ENCODE assay signal across 10 cellular contexts in genomic region chr3:58116985-58117384, GRCh38.
DNase-seq lines count a peak whose midpoint lies in the region; ATAC-seq, FAIRE-seq and TF ChIP-seq lines count a peak whose summit lies in the region.
"Had no signal": no experiment of that assay in that cellular context is flagged by ENCODE, and none has a peak within 500 bp of the region (broad histone marks: within the 10 kb centered on the region; RNA-seq: fewer than 3 reads in every experiment).

No MANE protein-coding gene starts in this region.

- H3K4me1 ChIP-seq in CD4-positive, CD25-positive, alpha-beta regulatory T cell (ENCODE audit: control insufficient read depth, insufficient read depth, low read length, poor library complexity, severe bottlenecking), result peaks cover 34% of the 10 kb centered on the region
- H3K4me1 ChIP-seq in parathyroid adenoma, result peaks cover 57% of the 10 kb centered on the region

- no peak overlapping the region for H2AFZ ChIP-seq in parathyroid adenoma

- peak overlapping the region in 1 of 4 donors; percentile 49 for H3K4me3 Mint-ChIP-seq in CD4-positive, CD25-positive, alpha-beta regulatory T cell
- H3K4me3 Mint-ChIP-seq in effector memory CD8-positive, alpha-beta T cell, result no peak overlapping the region

- H3K9ac ChIP-seq in parathyroid adenoma, result no peak overlapping the region

- H3K9me3 Mint-ChIP-seq in CD4-positive, CD25-positive, alpha-beta regulatory T cell, result no peaks in the 10 kb centered on the region
- no peaks in the 10 kb centered on the region for H3K9me3 Mint-ChIP-seq in effector memory CD8-positive, alpha-beta T cell

- H3K27me3 Mint-ChIP-seq in CD4-positive, CD25-positive, alpha-beta regulatory T cell, result no peaks in the 10 kb centered on the region
- H3K27me3 Mint-ChIP-seq in effector memory CD8-positive, alpha-beta T cell, result no peaks in the 10 kb centered on the region

- no peaks in the 10 kb centered on the region for H3K79me2 ChIP-seq in parathyroid adenoma

- ATAC-seq in CD4-positive, CD25-positive, alpha-beta regulatory T cell (ENCODE audit: low read depth in 2 of 2), result no peak
- ATAC-seq in HG02840 (IDR thresholded peaks at IDR 0.05; ENCODE audit: low FRiP score, unreplicated experiment), result peak; percentile 12
- no peak for ATAC-seq in effector memory CD8-positive, alpha-beta T cell (replicated peaks)
- no peak for ATAC-seq in GM21737 (IDR thresholded peaks at IDR 0.05; ENCODE audit: unreplicated experiment)

- no peak for DNase-seq in CD4-positive, CD25-positive, alpha-beta regulatory T cell
- no peak for DNase-seq in effector memory CD8-positive, alpha-beta T cell
- DNase-seq in H54 (ENCODE audit: insufficient read length, low spot score), result no peak
- no peak for DNase-seq in GM19240 (ENCODE audit: insufficient read length, low spot score)
- no peak for DNase-seq in activated T-cell treated with anti-CD3 and anti-CD28 coated beads, Interleukin-2, amount 50 U/mL, for 1 hour
- DNase-seq: DMS53, NCI-H510A had no signal

- H3K27me3 ChIP-seq in CD4-positive, CD25-positive, alpha-beta regulatory T cell (ENCODE audit: control insufficient read depth, insufficient read depth, low read length), result no peaks in the 10 kb centered on the region
- H3K27me3 ChIP-seq in parathyroid adenoma (ENCODE audit: control insufficient read depth, insufficient read depth, low read length), result no peaks in the 10 kb centered on the region

- H3K4me3 ChIP-seq in CD4-positive, CD25-positive, alpha-beta regulatory T cell (ENCODE audit: low read depth, low read length), result no peak overlapping the region
- no peak overlapping the region for H3K4me3 ChIP-seq in parathyroid adenoma (ENCODE audit: low read depth, low read length)

- no peaks in the 10 kb centered on the region for H3K9me3 ChIP-seq in CD4-positive, CD25-positive, alpha-beta regulatory T cell (ENCODE audit: control insufficient read depth in 2 of 2, low read length in 2 of 2)
- no peaks in the 10 kb centered on the region for H3K9me3 ChIP-seq in parathyroid adenoma (ENCODE audit: control insufficient read depth, low read length)

- H3K27ac ChIP-seq in CD4-positive, CD25-positive, alpha-beta regulatory T cell (ENCODE audit: insufficient read depth, low read length, poor library complexity, severe bottlenecking), result peak overlapping the region; percentile 71
- no peak overlapping the region for H3K27ac ChIP-seq in parathyroid adenoma

- peak overlapping the region; percentile 43 to 97 (median 93) for H3K27ac Mint-ChIP-seq in CD4-positive, CD25-positive, alpha-beta regulatory T cell
- peak overlapping the region; percentile 59 to 94 for H3K27ac Mint-ChIP-seq in effector memory CD8-positive, alpha-beta T cell

- TF ChIP-seq POLR2A in H54 (IDR thresholded peaks at IDR 0.05; ENCODE audit: low read depth, low read length), result no peak

- no peak for FAIRE-seq in H54 (lab: Jason Lieb, UNC)

- H3K36me3 ChIP-seq in CD4-positive, CD25-positive, alpha-beta regulatory T cell (ENCODE audit: control insufficient read depth, insufficient read depth, low read length), result peaks cover 20% of the 10 kb centered on the region
- no peaks in the 10 kb centered on the region for H3K36me3 ChIP-seq in parathyroid adenoma (ENCODE audit: control insufficient read depth, insufficient read depth, low read length)

- TF ChIP-seq CTCF in parathyroid adenoma (IDR thresholded peaks at IDR 0.05), result no peak

- H3K36me3 Mint-ChIP-seq in CD4-positive, CD25-positive, alpha-beta regulatory T cell, result peaks cover 62% of the 10 kb centered on the region
- peaks cover 32% of the 10 kb centered on the region for H3K36me3 Mint-ChIP-seq in effector memory CD8-positive, alpha-beta T cell (ENCODE audit: insufficient read depth)

- H3K4me1 Mint-ChIP-seq in CD4-positive, CD25-positive, alpha-beta regulatory T cell, result peaks cover 24 to 56% (median 44%) of the 10 kb centered on the region in 4 donors
- H3K4me1 Mint-ChIP-seq in effector memory CD8-positive, alpha-beta T cell (ENCODE audit: low read depth in 2 of 2), result peaks cover 21 to 31% of the 10 kb centered on the region in 2 donors

- H3K4me2 ChIP-seq in parathyroid adenoma (ENCODE audit: low read length), result peak overlapping the region; percentile 16
